Comparison of ENCODE assay signal across 8 cellular contexts in the genomic region with DNA sequence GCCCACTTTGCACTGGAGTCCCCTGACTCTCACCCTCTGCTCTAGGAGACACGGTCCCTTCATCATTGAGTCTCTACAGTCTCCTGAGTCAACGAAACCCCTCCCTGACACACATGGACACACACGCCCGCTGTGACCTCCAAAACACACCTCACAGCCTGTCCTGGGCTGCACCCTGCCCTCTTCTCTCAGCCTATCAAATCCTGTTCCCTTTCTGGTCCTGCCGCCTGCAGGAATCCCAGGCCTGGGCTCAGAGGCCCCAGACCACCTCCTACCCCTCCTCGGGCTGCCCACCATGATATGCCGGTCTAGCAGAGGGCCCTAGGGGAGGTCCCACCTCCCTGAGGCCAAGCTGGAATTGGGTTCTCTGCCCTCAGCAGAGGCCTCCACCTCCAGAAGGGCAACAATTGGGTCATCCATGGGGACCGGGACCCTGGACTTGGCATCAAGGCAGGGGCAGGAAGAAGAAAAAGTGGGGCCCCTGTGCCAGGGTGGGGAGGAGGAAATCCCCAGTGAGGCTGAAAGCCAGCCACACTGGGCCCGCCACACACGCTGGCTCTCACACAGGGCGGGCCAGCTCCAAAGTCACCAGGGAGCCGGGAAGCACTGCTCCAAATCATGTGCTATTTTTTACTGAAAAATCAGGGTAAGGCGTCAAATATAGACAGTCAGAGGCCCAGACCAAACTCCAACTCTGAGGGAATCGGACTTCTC. TPM values are rescaled to one million over a fixed set of nuclear protein-coding genes. Genes with fewer than 3 reads are reported as not detected.
A peak's percentile ranks its signal among the peaks of the same experiment; 100 is the strongest.
DNase-seq lines count a peak whose midpoint lies in the region; ATAC-seq and TF ChIP-seq lines count a peak whose summit lies in the region.

No MANE protein-coding gene starts in this region.

- H3K27me3 Mint-ChIP-seq in T-helper 17 cell: no peaks in the 10 kb centered on the region

- peak overlapping the region; percentile 98 for H3K27ac Mint-ChIP-seq in T-helper 17 cell

- no peaks in the 10 kb centered on the region for H3K9me3 ChIP-seq in T-helper 17 cell (ENCODE audit: control insufficient read depth, low read length, poor library complexity, severe bottlenecking)

- H3K4me3 ChIP-seq in GM06990 (replicated peaks; ENCODE audit: low read depth, low read length): peak overlapping the region; percentile 92
- H3K4me3 ChIP-seq in fibroblast of villous mesenchyme (ENCODE audit: low read depth, low read length): peak overlapping the region; percentile 85

- no peaks in the 10 kb centered on the region for H3K27me3 ChIP-seq in GM06990 (replicated peaks; ENCODE audit: control insufficient read depth, insufficient read depth, low read length)

- H3K36me3 Mint-ChIP-seq in T-helper 17 cell (ENCODE audit: low read depth): peaks cover 17% of the 10 kb centered on the region

- intact Hi-C loops in sciatic nerve (cut with DNase I): no loop called here

- H3K36me3 ChIP-seq in GM06990 (ENCODE audit: control insufficient read depth, insufficient read depth, low read length): peaks cover 32% of the 10 kb centered on the region

- H3K4me1 Mint-ChIP-seq in T-helper 17 cell: peaks cover 58% of the 10 kb centered on the region

- H3K4me3 Mint-ChIP-seq in T-helper 17 cell: peak overlapping the region; percentile 98

- ATAC-seq in T-helper 17 cell (no peak), sciatic nerve (peak; percentile 16)

- DNase-seq in GM06990 (ENCODE audit: extremely low read depth, insufficient read length) (no peak), T-helper 17 cell (no peak), fibroblast of villous mesenchyme (ENCODE audit: low read depth) (no peak), sciatic nerve (ENCODE audit: low spot score) (no peak), NCI-H226 (no peak), SIG-M5 treated with dmso at 0.1 percent for 504 hours (lab: John Stamatoyannopoulos, UW; ENCODE audit: unreplicated experiment) (no peak), NCI-H2029 (lab: John Stamatoyannopoulos, UW) (no peak), SW 1271 (lab: John Stamatoyannopoulos, UW) (no peak)

- TF ChIP-seq CTCF in GM06990 (IDR thresholded peaks at IDR 0.05; ENCODE audit: insufficient read depth, low read length, poor library complexity, severe bottlenecking) (no peak), fibroblast of villous mesenchyme (IDR thresholded peaks at IDR 0.05; ENCODE audit: insufficient read depth, low read depth, low read length) (no peak)

RNA-seq across cellular contexts. Expression of gene PPP1R9B, which starts 3.4 kb away (rescaled TPM):
- total RNA-seq in T-helper 17 cell: 100 to 1,000 TPM in 1 of 2 donors, 10 to 100 TPM in 1; 82.9 to 111 TPM
- 38.7 and 47.1 TPM in 2 replicates for total RNA-seq in fibroblast of villous mesenchyme
- total RNA-seq in sciatic nerve: 58.8 TPM

RNA-seq across cellular contexts. Expression of gene SAMD14, which starts 17.1 kb away (rescaled TPM):
- total RNA-seq in T-helper 17 cell (1 to 10 TPM; 1.7 to 5.8 TPM), fibroblast of villous mesenchyme (4.7 and 5.8 TPM in 2 replicates), sciatic nerve (2.5 TPM)

RNA-seq across cellular contexts. Expression of gene SGCA, which starts 18.7 kb away (rescaled TPM):
- total RNA-seq in T-helper 17 cell (not detected), fibroblast of villous mesenchyme (0.32 TPM in 1 of 2 replicates, not detected in the other), sciatic nerve (3.5 TPM)

RNA-seq across cellular contexts. Expression of gene PDK2, which starts 51.9 kb away (rescaled TPM):
- total RNA-seq in T-helper 17 cell (10 to 100 TPM; 19.9 to 20.9 TPM), fibroblast of villous mesenchyme (20.3 and 20.6 TPM in 2 replicates), sciatic nerve (48.6 TPM)

RNA-seq across cellular contexts. Expression of gene COL1A1, which starts 54.3 kb away (rescaled TPM):
- total RNA-seq in T-helper 17 cell (10 to 100 TPM; 15.4 to 16.6 TPM), fibroblast of villous mesenchyme (2,749 and 5,894 TPM in 2 replicates), sciatic nerve (262 TPM)
